ENCODE assay signal across 5 cellular contexts in the genomic region with DNA sequence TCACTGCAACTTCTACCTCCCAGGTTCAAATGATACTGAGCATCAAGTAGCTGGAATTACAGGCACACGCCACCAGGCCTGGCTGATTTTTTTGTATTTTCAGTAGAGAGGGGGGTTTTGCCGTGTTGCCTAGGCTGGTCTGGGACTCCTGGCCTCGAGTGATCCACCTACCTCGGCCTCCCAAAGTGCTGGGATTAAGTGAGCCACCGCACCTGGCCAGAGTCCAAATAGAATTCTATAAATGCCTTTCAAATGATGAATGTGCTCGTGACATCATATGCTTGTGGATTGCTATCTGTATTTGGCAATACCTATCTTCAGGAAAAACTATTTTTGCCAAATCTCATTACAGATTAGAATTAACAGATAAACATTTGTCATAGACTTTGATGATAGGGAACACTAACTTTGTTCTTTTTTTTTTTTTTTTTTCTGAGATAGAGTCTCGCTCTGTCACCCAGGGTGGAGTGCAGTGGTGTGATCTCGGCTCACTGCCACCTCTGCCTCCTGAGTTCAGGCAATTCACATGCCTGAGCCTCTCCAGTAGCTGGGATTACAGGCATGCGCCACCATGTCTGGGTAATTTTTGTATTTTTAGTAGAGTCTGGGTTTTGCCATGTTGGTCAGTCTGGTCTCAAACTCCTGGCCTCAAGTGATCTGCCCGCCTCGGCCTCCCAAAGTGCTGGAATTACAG. TPM values are rescaled to one million over a fixed set of nuclear protein-coding genes. Genes with fewer than 3 reads are reported as not detected.
"Had no signal": no experiment of that assay in that cellular context is flagged by ENCODE, and none has a peak within 500 bp of the region (broad histone marks: within the 10 kb centered on the region; RNA-seq: fewer than 3 reads in every experiment).

No MANE protein-coding gene starts in this region.

RNA-seq across cellular contexts. Expression of a gene that starts 55.5 kb away (rescaled TPM):
- total RNA-seq: K562, M059J, SJCRH30 had no signal
- polyA plus RNA-seq: IgD-negative memory B cell had no signal

RNA-seq across cellular contexts. Expression of a gene that starts 58.2 kb away (rescaled TPM):
- total RNA-seq: HT-29, M059J had no signal
